In genomic region chr3:51371943-51372557, GRCh38 we compare ENCODE assay signal across 8 cellular contexts. TPM values are rescaled to one million over a fixed set of nuclear protein-coding genes. Genes with fewer than 3 reads are reported as not detected.
A peak's percentile ranks its signal among the peaks of the same experiment; 100 is the strongest.
DNase-seq lines count a peak whose midpoint lies in the region; ATAC-seq, FAIRE-seq and TF ChIP-seq lines count a peak whose summit lies in the region.

No MANE protein-coding gene starts in this region.

- H3K27me3 ChIP-seq in small intestine (ENCODE audit: control insufficient read depth in 2 of 2, insufficient read depth in 2 of 2, low read length in 2 of 2): no peaks in the 10 kb centered on the region

- in situ Hi-C loops in Caki2 (cut with HindIII; ENCODE audit: low pct_unique_long_range_greater_than_20kb, low sequenced_read_pairs) (no loop called here), astrocyte of the cerebellum (cut with HindIII; ENCODE audit: low sequenced_read_pairs) (loop anchor here (10.0 kb wide), 1 partner anchor 267 kb away; no protein-coding TSS in a partner anchor)

- H3K27ac ChIP-seq in small intestine (ENCODE audit: low read depth in 1 of 2, low read length in 1 of 2): no peak overlapping the region

- FAIRE-seq in RCC 7860 (lab: Jason Lieb, UNC) (no peak), small intestine (lab: Jason Lieb, UNC) (no peak)

- no peaks in the 10 kb centered on the region for H3K4me1 ChIP-seq in small intestine (ENCODE audit: control insufficient read depth in 2 of 2, insufficient read depth in 1 of 2, low read depth in 1 of 2, low read length in 1 of 2)

- peak; percentile 79 for TF ChIP-seq CTCF in astrocyte of the cerebellum (IDR thresholded peaks at IDR 0.05; ENCODE audit: low read depth, low read length, missing control alignments)

- WGBS in small intestine, 3 donors: 22 to 26% (median 23%) methylated on average over 4 of the region's 4 CpGs

- no peak overlapping the region for H3K4me3 ChIP-seq in astrocyte of the cerebellum (ENCODE audit: low read depth, low read length)
- no peak overlapping the region for H3K4me3 ChIP-seq in small intestine (ENCODE audit: low read depth in 1 of 2, low read length in 2 of 2)

- no peaks in the 10 kb centered on the region for H3K9me3 ChIP-seq in small intestine (ENCODE audit: control insufficient read depth, low read depth)

- DNase-seq in Caki2 (ENCODE audit: low read depth) (peak; percentile 40), HCEC 1CT (peak; percentile 47), RCC 7860 (ENCODE audit: low spot score) (peak; percentile 28), astrocyte of the cerebellum (ENCODE audit: low read depth) (peak; percentile 73), hepatic stellate cell (ENCODE audit: low spot score) (peak; percentile 57), small intestine (peak; percentile 53), HuH-7.5 (ENCODE audit: low spot score) (no peak)

- H3K36me3 ChIP-seq in small intestine (ENCODE audit: control insufficient read depth in 2 of 2, insufficient read depth in 2 of 2, low read length in 2 of 2): no peaks in the 10 kb centered on the region

- ATAC-seq in HG02759 (IDR thresholded peaks at IDR 0.05; ENCODE audit: unreplicated experiment): no peak

RNA-seq across cellular contexts. Expression of gene MANF, which starts 13.0 kb away (rescaled TPM):
- total RNA-seq in Caki2 (2014; rRNA removed; shearing (Covaris generic); ENCODE audit: low replicate concordance): 103 and 108 TPM in 2 replicates
- polyA plus RNA-seq in small intestine: 100 to 1,000 TPM in 1 of 3 donors, 10 to 100 TPM in 2; 17.7 to 141 (median 52.7) TPM

RNA-seq across cellular contexts. Expression of gene RBM15B, which starts 19.0 kb away (rescaled TPM):
- total RNA-seq in Caki2 (2014; rRNA removed; shearing (Covaris generic); ENCODE audit: low replicate concordance): 31.5 and 35.6 TPM in 2 replicates
- 10 to 100 TPM in 1 of 3 donors, 1 to 10 TPM in 2; 8.9 to 18.3 (median 9.6) TPM for polyA plus RNA-seq in small intestine
